ENCODE assay signal across 12 cellular contexts in the genomic region with DNA sequence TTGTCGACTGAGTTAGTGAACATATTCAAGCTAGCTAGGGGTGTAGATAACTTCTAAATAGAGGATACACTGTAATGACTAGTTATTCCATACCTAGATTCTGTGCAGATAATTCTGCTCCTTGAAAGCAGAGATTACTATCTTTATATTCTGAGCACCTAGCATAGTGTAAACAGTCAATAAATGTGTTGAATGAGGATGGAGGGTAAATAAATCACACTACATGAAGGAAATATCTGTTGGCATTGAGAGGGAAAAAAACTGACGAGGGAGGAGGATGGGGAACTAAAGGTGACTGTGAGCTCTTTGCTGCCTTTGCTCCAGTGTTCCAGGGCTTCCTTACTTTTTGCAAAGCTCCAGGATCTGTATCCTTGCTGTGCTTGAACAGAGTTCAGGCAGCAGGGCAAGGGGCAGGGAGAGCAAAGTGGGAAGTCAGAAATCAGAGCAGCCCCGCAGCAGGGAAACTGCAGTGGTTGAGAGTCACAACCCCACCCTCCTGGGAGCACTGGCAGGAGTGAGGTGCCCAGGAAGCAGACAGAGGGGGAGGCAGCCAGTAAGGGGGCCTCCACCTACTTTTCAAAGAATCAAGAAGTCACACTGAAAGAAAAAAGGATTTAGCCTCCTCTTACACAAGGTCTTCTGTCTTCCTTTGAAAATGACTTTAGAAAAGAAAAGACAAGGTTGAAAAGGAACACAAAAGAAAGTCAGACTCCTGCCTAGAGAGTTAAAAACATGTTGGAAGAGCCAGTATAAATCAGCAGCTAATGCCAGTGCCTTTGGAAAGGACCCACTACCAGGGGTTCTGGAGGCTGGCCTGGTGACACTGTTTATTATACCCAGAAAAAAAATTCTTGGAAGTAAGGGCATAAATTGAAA.
A peak's percentile ranks its signal among the peaks of the same experiment; 100 is the strongest.
DNase-seq lines count a peak whose midpoint lies in the region; ATAC-seq, FAIRE-seq and TF ChIP-seq lines count a peak whose summit lies in the region.
"Had no signal": no experiment of that assay in that cellular context is flagged by ENCODE, and none has a peak within 500 bp of the region (broad histone marks: within the 10 kb centered on the region; RNA-seq: fewer than 3 reads in every experiment).

No MANE protein-coding gene starts in this region.

- peak overlapping the region; percentile 70 for H2AFZ ChIP-seq in IMR-90 (replicated peaks; ENCODE audit: low read length, poor library complexity)
- H2AFZ ChIP-seq in K562 (ENCODE audit: low read depth, low read length): no peak overlapping the region

- no peaks in the 10 kb centered on the region for H3K4me1 ChIP-seq in IMR-90 (ENCODE audit: control insufficient read depth, insufficient read depth, low read length)
- H3K4me1 ChIP-seq in K562 (replicated peaks in 1 of 2; ENCODE audit: control insufficient read depth in 2 of 2, insufficient read depth in 2 of 2, low read length in 2 of 2): no peaks in the 10 kb centered on the region

- H2BK15ac ChIP-seq in IMR-90 (ENCODE audit: low read depth, low read length): no peak overlapping the region

- no peak overlapping the region for H3K56ac ChIP-seq in IMR-90 (ENCODE audit: extremely low read depth, insufficient read depth, low read length)

- H3K36me3 ChIP-seq in IMR-90 (ENCODE audit: control insufficient read depth, insufficient read depth, low read length) (no peaks in the 10 kb centered on the region), K562 (ENCODE audit: control insufficient read depth, insufficient read depth, low read length) (no peaks in the 10 kb centered on the region)

- peak; percentile 68 for DNase-seq in activated CD4-positive, alpha-beta T cell treated with anti-CD3 and anti-CD28 coated beads, Interleukin-2, amount 10 ng/mL, durations not matched to agents 24 days and 14 days
- DNase-seq in activated CD4-positive, alpha-beta T cell treated with anti-CD3 and anti-CD28 coated beads, Interleukin-2, amount 50 U/mL, for 48 hours: no peak
- DNase-seq in IMR-90 (no peak), K562 (ENCODE audit: extremely low read depth in 1 of 4, low spot score in 3 of 4) (no peak), neural crest cell (ENCODE audit: low read depth, low spot score) (no peak), hepatic stellate cell (ENCODE audit: low spot score) (no peak), erythroblast (lab: John Stamatoyannopoulos, UW) (no peak), kidney tubule cell (ENCODE audit: low spot score) (no peak)
- DNase-seq: cerebellar nuclear complex, midbrain had no signal

- H4K5ac ChIP-seq in IMR-90 (ENCODE audit: low read depth, low read length): no peak overlapping the region

- no peak overlapping the region for H3K4me2 ChIP-seq in IMR-90 (ENCODE audit: low read depth, low read length)
- no peak overlapping the region for H3K4me2 ChIP-seq in K562 (ENCODE audit: insufficient read depth, low read length)

- H3K4me3 Mint-ChIP-seq in activated CD4-positive, alpha-beta T cell treated with anti-CD3 and anti-CD28 coated beads, Interleukin-2, amount 10 ng/mL, durations not matched to agents 24 days and 14 days: peak overlapping the region; percentile 36
- H3K4me3 Mint-ChIP-seq in neural crest cell: no peak overlapping the region

- no peaks in the 10 kb centered on the region for H3K79me2 ChIP-seq in K562 (ENCODE audit: control insufficient read depth, insufficient read depth, low read length)

- H3K23ac ChIP-seq in IMR-90 (ENCODE audit: low read depth, low read length): no peak overlapping the region

- no peak for TF ChIP-seq POLR2A in IMR-90 (IDR thresholded peaks at IDR 0.05; ENCODE audit: low read depth, low read length)
- no peak for TF ChIP-seq POLR2A in K562 (conservative IDR thresholded peaks at IDR 0.05)
- TF ChIP-seq POLR2A in erythroblast (IDR thresholded peaks at IDR 0.05; ENCODE audit: low read length): no peak

- H3K36me3 Mint-ChIP-seq in activated CD4-positive, alpha-beta T cell treated with anti-CD3 and anti-CD28 coated beads, Interleukin-2, amount 10 ng/mL, durations not matched to agents 24 days and 14 days (ENCODE audit: low read depth): peaks cover 24% of the 10 kb centered on the region
- H3K36me3 Mint-ChIP-seq in neural crest cell (ENCODE audit: low read depth): peaks cover 2% of the 10 kb centered on the region

- H2BK5ac ChIP-seq in IMR-90 (ENCODE audit: low read depth, low read length, poor library complexity, severe bottlenecking): no peak overlapping the region

- in situ Hi-C loops in IMR-90 (cut with MboI; ENCODE audit: low sequenced_read_pairs) (no loop called here), K562 (cut with MboI) (no loop called here)

- no peak overlapping the region for H3K27ac ChIP-seq in IMR-90 (ENCODE audit: insufficient read depth, low read length)
- H3K27ac ChIP-seq in K562 (ENCODE audit: extremely low read depth, low read depth, low read length): no peak overlapping the region

- no peak overlapping the region for H2AK5ac ChIP-seq in IMR-90 (ENCODE audit: low read depth, low read length)

- H3K4me1 Mint-ChIP-seq in activated CD4-positive, alpha-beta T cell treated with anti-CD3 and anti-CD28 coated beads, Interleukin-2, amount 10 ng/mL, durations not matched to agents 24 days and 14 days: peaks cover 69% of the 10 kb centered on the region
- H3K4me1 Mint-ChIP-seq in neural crest cell: peaks cover 21% of the 10 kb centered on the region

- no peaks in the 10 kb centered on the region for H3K27me3 ChIP-seq in IMR-90 (ENCODE audit: control insufficient read depth, insufficient read depth, low read length)
- no peaks in the 10 kb centered on the region for H3K27me3 ChIP-seq in K562 (ENCODE audit: control insufficient read depth in 2 of 2, insufficient read depth in 2 of 2, low read length in 2 of 2)

- no peak for TF ChIP-seq RAD21 in IMR-90 (IDR thresholded peaks at IDR 0.05; ENCODE audit: low read length)
- no peak for TF ChIP-seq RAD21 in K562 (CRISPR knock-in tag; conservative IDR thresholded peaks at IDR 0.05 in 1 of 2, IDR thresholded peaks at IDR 0.05 in 1 of 2)

- peak overlapping the region; percentile 17 for H3K27ac Mint-ChIP-seq in activated CD4-positive, alpha-beta T cell treated with anti-CD3 and anti-CD28 coated beads, Interleukin-2, amount 10 ng/mL, durations not matched to agents 24 days and 14 days
- peak overlapping the region; percentile 72 for H3K27ac Mint-ChIP-seq in neural crest cell (ENCODE audit: unreplicated experiment)
- H3K27ac Mint-ChIP-seq: progenitor cell of endocrine pancreas had no signal

- BruUV-seq in IMR-90 (replicated peaks; lab: Mats Ljungman, UMichigan) (no TSS peak), K562 (replicated peaks; lab: Mats Ljungman, UMichigan) (no TSS peak)

- dilution Hi-C loops in IMR-90 (cut with HindIII; ENCODE audit: low sequenced_read_pairs, unreplicated experiment): no loop called here

- CTCF ChIA-PET in IMR-90 (lab: Yijun Ruan, JAX): no interaction called here
- CTCF ChIA-PET in K562 (lab: Yijun Ruan, JAX; ENCODE audit: low intra/inter-chr PET ratio): no interaction called here

- no peaks in the 10 kb centered on the region for H3K79me1 ChIP-seq in IMR-90 (ENCODE audit: low read depth in 1 of 2, low read length in 2 of 2)

- H4K8ac ChIP-seq in IMR-90 (ENCODE audit: low read depth in 2 of 2, low read length in 2 of 2): no peak overlapping the region

- H3K9me3 ChIP-seq in IMR-90 (ENCODE audit: control insufficient read depth, insufficient read depth, low read length) (0 out of 2 replicates have a peak, but pooled peaks cover 2% of the 10 kb centered on the region), K562 (replicated peaks; ENCODE audit: control insufficient read depth, insufficient read depth, low read depth, low read length) (no peaks in the 10 kb centered on the region)

- H3K14ac ChIP-seq in IMR-90 (replicated peaks; ENCODE audit: low read depth, low read length): no peak overlapping the region; the same call in 1 of the 2 replicates

- H3K4me3 ChIP-seq in IMR-90 (ENCODE audit: insufficient read depth, low read depth, low read length) (no peak overlapping the region), K562 (no peak overlapping the region)

- intact Hi-C loops in activated CD4-positive, alpha-beta T cell treated with anti-CD3 and anti-CD28 coated beads, Interleukin-2, amount 10 ng/mL, durations not matched to agents 24 days and 14 days (cut with micrococcal nuclease): no loop called here
- intact Hi-C loops in IMR-90 (cut with micrococcal nuclease) (no loop called here), K562 (cut with micrococcal nuclease) (no loop called here)

- ATAC-seq in IMR-90 (ENCODE audit: low read depth): no peak
- ATAC-seq in K562: peak; percentile 45; the same call in 2 of the 3 replicates
- ATAC-seq: esophagus mucosa had no signal

- TF ChIP-seq EP300 in K562 (IDR thresholded peaks at IDR 0.05; ENCODE audit: low read length): no peak

- H4K20me1 ChIP-seq in IMR-90 (ENCODE audit: insufficient read depth, low read length): no peaks in the 10 kb centered on the region
- no peaks in the 10 kb centered on the region for H4K20me1 ChIP-seq in K562 (replicated peaks; ENCODE audit: control insufficient read depth, insufficient read depth, low read length)

- TF ChIP-seq CTCF in IMR-90 (conservative IDR thresholded peaks at IDR 0.05; ENCODE audit: low read depth, low read length): no peak
- TF ChIP-seq CTCF in K562 (IDR thresholded peaks at IDR 0.05 in 2 of 3, conservative IDR thresholded peaks at IDR 0.05 in 1 of 3; ENCODE audit: insufficient read depth in 2 of 3, low read depth in 1 of 3, low read length in 3 of 3): no peak
- no peak for TF ChIP-seq CTCF in neural crest cell (conservative IDR thresholded peaks at IDR 0.05)

- H2BK120ac ChIP-seq in IMR-90 (ENCODE audit: low read depth, low read length): no peak overlapping the region

- H3K9me1 ChIP-seq in IMR-90 (ENCODE audit: insufficient read depth, low read length): no peaks in the 10 kb centered on the region
- no peaks in the 10 kb centered on the region for H3K9me1 ChIP-seq in K562 (ENCODE audit: control insufficient read depth, insufficient read depth, low read length)

- H3K9ac ChIP-seq in IMR-90 (ENCODE audit: low read depth, low read length) (no peak overlapping the region), K562 (ENCODE audit: insufficient read depth in 1 of 2, low read depth in 2 of 2, low read length in 2 of 2) (no peak overlapping the region)

- H3K9me3 Mint-ChIP-seq in activated CD4-positive, alpha-beta T cell treated with anti-CD3 and anti-CD28 coated beads, Interleukin-2, amount 10 ng/mL, durations not matched to agents 24 days and 14 days: peaks cover 18% of the 10 kb centered on the region
- peaks cover 6% of the 10 kb centered on the region for H3K9me3 Mint-ChIP-seq in neural crest cell

- no peak overlapping the region for H3K18ac ChIP-seq in IMR-90 (ENCODE audit: low read depth, low read length)

- no peak overlapping the region for H2AK9ac ChIP-seq in IMR-90 (replicated peaks; ENCODE audit: low read depth, low read length, poor library complexity)

- POLR2A ChIA-PET in IMR-90 (lab: Charles Lee; ENCODE audit: unreplicated experiment) (interaction anchor here (0.7 kb wide), 1 partner anchor 602 kb away, joined by 3 read pairs; no protein-coding TSS in a partner anchor), K562 (lab: Yijun Ruan, JAX) (interaction anchor here (0.5 to 1.1 kb wide), 4 partner anchors 12 to 881 kb away, joined by 3 read pairs; no protein-coding TSS in a partner anchor)

- no peaks in the 10 kb centered on the region for H3K27me3 Mint-ChIP-seq in activated CD4-positive, alpha-beta T cell treated with anti-CD3 and anti-CD28 coated beads, Interleukin-2, amount 10 ng/mL, durations not matched to agents 24 days and 14 days
- no peaks in the 10 kb centered on the region for H3K27me3 Mint-ChIP-seq in neural crest cell (ENCODE audit: low read depth)
- H3K27me3 Mint-ChIP-seq: progenitor cell of endocrine pancreas had no signal

- no peak overlapping the region for H4K91ac ChIP-seq in IMR-90 (ENCODE audit: insufficient read depth, low read depth, low read length)

- H2BK20ac ChIP-seq in IMR-90 (ENCODE audit: low read depth, low read length): no peak overlapping the region

- WGBS in IMR-90 (ENCODE audit: extremely low coverage in 2 of 2, insufficient read length in 1 of 2), 2 experiments: no CpG with 5 or more reads among the region's 3 CpGs
- WGBS in K562 (ENCODE audit: insufficient coverage, low coverage, missing lambda C conversion rate): 13% methylated on average over 3 of the region's 3 CpGs

- no peak for FAIRE-seq in K562 (lab: Jason Lieb, UNC)

- H3K4ac ChIP-seq in IMR-90 (ENCODE audit: low read depth, low read length): no peak overlapping the region
